ENCODE assay signal across 14 cellular contexts in the genomic region with DNA sequence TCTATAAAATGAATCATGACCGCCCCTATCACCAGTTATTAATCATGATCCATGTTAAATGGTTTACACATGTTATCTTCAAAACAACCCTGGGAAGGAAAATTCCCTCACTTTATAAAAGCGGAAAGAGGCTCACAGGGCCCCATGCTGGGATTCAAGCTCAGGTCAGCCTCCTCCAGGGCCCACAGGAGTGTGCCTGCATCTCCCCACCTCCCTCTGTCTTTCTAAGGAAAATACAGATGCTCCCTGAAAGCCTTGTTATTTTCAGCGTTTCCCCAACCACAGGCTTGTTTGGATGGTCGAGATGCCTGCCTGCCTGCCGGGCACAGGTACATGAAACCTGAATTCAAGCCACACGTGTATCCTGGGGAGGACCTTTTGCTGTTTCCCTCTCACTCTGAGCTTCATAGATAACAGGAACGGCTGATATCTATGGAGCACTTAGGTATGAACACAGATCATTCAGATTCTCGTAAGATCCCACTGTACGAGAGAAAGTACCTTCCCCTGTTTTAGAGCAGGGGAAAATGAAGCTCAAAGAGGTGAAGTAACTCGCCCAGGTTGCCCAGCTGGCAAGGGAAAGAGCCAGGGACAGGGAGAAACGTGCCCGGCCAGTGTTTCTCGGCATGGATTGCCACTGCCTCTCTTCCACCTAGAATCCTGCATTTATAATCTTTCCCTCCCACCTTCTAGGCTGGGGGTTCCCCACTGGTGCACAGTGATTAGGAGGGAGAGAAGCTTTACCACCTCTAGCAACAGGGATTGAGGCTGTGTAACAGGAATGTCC. TPM values are rescaled to one million over a fixed set of nuclear protein-coding genes. Genes with fewer than 3 reads are reported as not detected.
DNase-seq lines count a peak whose midpoint lies in the region; ATAC-seq lines count a peak whose summit lies in the region.
"Had no signal": no experiment of that assay in that cellular context is flagged by ENCODE, and none has a peak within 500 bp of the region (broad histone marks: within the 10 kb centered on the region; RNA-seq: fewer than 3 reads in every experiment).

No MANE protein-coding gene starts in this region.

- POLR2A ChIA-PET in activated CD4-positive, alpha-beta memory T cell treated with anti-CD3 and anti-CD28 coated beads, Interleukin-2, amount 10 ng/mL, durations not matched to agents 7 days and 5 days (lab: Charles Lee), result interaction anchor here (0.8 to 5.4 kb wide), 2 partner anchors 39 to 160 kb away, joined by 4 to 33 read pairs; partner anchors contain the start of genes EHD4 and MAPKBP1

- H3K4me3 Mint-ChIP-seq in activated naive CD4-positive, alpha-beta T cell treated with anti-CD3 and anti-CD28 coated beads for 36 hours, result no peak overlapping the region
- no peak overlapping the region for H3K4me3 Mint-ChIP-seq in activated CD4-positive, alpha-beta memory T cell treated with anti-CD3 and anti-CD28 coated beads, Interleukin-2, amount 10 ng/mL, durations not matched to agents 7 days and 5 days

- no peaks in the 10 kb centered on the region for H3K27me3 Mint-ChIP-seq in activated naive CD4-positive, alpha-beta T cell treated with anti-CD3 and anti-CD28 coated beads for 36 hours (ENCODE audit: low read depth)
- no peaks in the 10 kb centered on the region for H3K27me3 Mint-ChIP-seq in activated CD4-positive, alpha-beta memory T cell treated with anti-CD3 and anti-CD28 coated beads, Interleukin-2, amount 10 ng/mL, durations not matched to agents 7 days and 5 days

- H3K4me1 ChIP-seq in right cardiac atrium (ENCODE audit: control insufficient read depth, insufficient read depth, low read length) (peaks cover 37% of the 10 kb centered on the region), subcutaneous abdominal adipose tissue (ENCODE audit: control insufficient read depth in 5 of 5, insufficient read depth in 5 of 5, low read length in 5 of 5) (peaks cover 37 to 94% (median 78%) of the 10 kb centered on the region in 5 donors)

- H3K9me3 Mint-ChIP-seq in activated naive CD4-positive, alpha-beta T cell treated with anti-CD3 and anti-CD28 coated beads for 36 hours, result peaks cover 3% of the 10 kb centered on the region
- no peaks in the 10 kb centered on the region for H3K9me3 Mint-ChIP-seq in activated CD4-positive, alpha-beta memory T cell treated with anti-CD3 and anti-CD28 coated beads, Interleukin-2, amount 10 ng/mL, durations not matched to agents 7 days and 5 days

- 64% methylated on average over 13 of the region's 13 CpGs for WGBS in right cardiac atrium

- peak overlapping the region in 2 of 5 donors; percentile 22 to 25 for H3K9ac ChIP-seq in subcutaneous abdominal adipose tissue (ENCODE audit: low read length in 5 of 5)

- H3K9me3 ChIP-seq in right cardiac atrium (ENCODE audit: control insufficient read depth, low read length), result no peaks in the 10 kb centered on the region
- H3K9me3 ChIP-seq in subcutaneous abdominal adipose tissue (ENCODE audit: control insufficient read depth in 5 of 5, low read length in 5 of 5), result no peaks in the 10 kb centered on the region
- H3K9me3 ChIP-seq: right lobe of liver had no signal

- intact Hi-C loops in activated naive CD4-positive, alpha-beta T cell treated with anti-CD3 and anti-CD28 coated beads for 36 hours (cut with micrococcal nuclease), result no loop called here
- intact Hi-C loops in right cardiac atrium (cut with DNase I), result no loop called here

- peaks cover 0 to 5% (median 2%) of the 10 kb centered on the region in 5 donors for H3K36me3 ChIP-seq in subcutaneous abdominal adipose tissue (ENCODE audit: control insufficient read depth in 5 of 5, insufficient read depth in 5 of 5, low read length in 5 of 5)
- H3K36me3 ChIP-seq: right lobe of liver had no signal

- CTCF ChIA-PET in activated naive CD4-positive, alpha-beta T cell treated with anti-CD3 and anti-CD28 coated beads for 36 hours (lab: Charles Lee), result no interaction called here
- CTCF ChIA-PET in activated CD4-positive, alpha-beta memory T cell treated with anti-CD3 and anti-CD28 coated beads, Interleukin-2, amount 10 ng/mL, durations not matched to agents 7 days and 5 days (lab: Charles Lee), result interaction anchor here (1.2 kb wide), 1 partner anchor 29 kb away, joined by 5 read pairs; no protein-coding TSS in a partner anchor

- no peak for DNase-seq in activated naive CD4-positive, alpha-beta T cell treated with anti-CD3 and anti-CD28 coated beads for 36 hours
- no peak for DNase-seq in activated naive CD4-positive, alpha-beta T cell treated with anti-CD3 and anti-CD28 coated beads, Interleukin-2, amount 50 U/mL, for 16 hours
- no peak for DNase-seq in activated CD4-positive, alpha-beta memory T cell treated with anti-CD3 and anti-CD28 coated beads, Interleukin-2, amount 10 ng/mL, durations not matched to agents 7 days and 5 days
- no peak for DNase-seq in right cardiac atrium
- no peak for DNase-seq in central memory CD4-positive, alpha-beta T cell
- DNase-seq: dorsolateral prefrontal cortex, GDM1, KG1, NCI-H2171 treated with DMSO at 0.1 percent for 48 hours, right lobe of liver had no signal

- no peak overlapping the region for H3K4me3 ChIP-seq in right cardiac atrium (ENCODE audit: low read length)
- no peak overlapping the region for H3K4me3 ChIP-seq in subcutaneous abdominal adipose tissue (ENCODE audit: low read depth in 1 of 5, low read length in 5 of 5)
- H3K4me3 ChIP-seq: dorsolateral prefrontal cortex, right lobe of liver had no signal

- peak overlapping the region; percentile 57 for H3K27ac Mint-ChIP-seq in activated naive CD4-positive, alpha-beta T cell treated with anti-CD3 and anti-CD28 coated beads for 36 hours
- peak overlapping the region; percentile 99 for H3K27ac Mint-ChIP-seq in activated CD4-positive, alpha-beta memory T cell treated with anti-CD3 and anti-CD28 coated beads, Interleukin-2, amount 10 ng/mL, durations not matched to agents 7 days and 5 days

- peaks cover 9% of the 10 kb centered on the region for H3K36me3 Mint-ChIP-seq in activated naive CD4-positive, alpha-beta T cell treated with anti-CD3 and anti-CD28 coated beads for 36 hours (ENCODE audit: low read depth)
- H3K36me3 Mint-ChIP-seq in activated CD4-positive, alpha-beta memory T cell treated with anti-CD3 and anti-CD28 coated beads, Interleukin-2, amount 10 ng/mL, durations not matched to agents 7 days and 5 days (ENCODE audit: low read depth), result peaks cover 26% of the 10 kb centered on the region

- H3K27me3 ChIP-seq in right cardiac atrium (ENCODE audit: control insufficient read depth, insufficient read depth), result no peaks in the 10 kb centered on the region
- peaks cover 0 to 2% (median 0%) of the 10 kb centered on the region in 5 donors for H3K27me3 ChIP-seq in subcutaneous abdominal adipose tissue (ENCODE audit: control insufficient read depth in 5 of 5, insufficient read depth in 4 of 5, low read length in 5 of 5)
- H3K27me3 ChIP-seq: dorsolateral prefrontal cortex, right lobe of liver had no signal

- H3K27ac ChIP-seq in right cardiac atrium (ENCODE audit: low read length), result peak overlapping the region; percentile 50
- H3K27ac ChIP-seq in subcutaneous abdominal adipose tissue (ENCODE audit: low read depth, low read length), result peak overlapping the region; percentile 92
- H3K27ac ChIP-seq: dorsolateral prefrontal cortex had no signal

- ATAC-seq in right cardiac atrium (no peak), HG02870 (IDR thresholded peaks at IDR 0.05; ENCODE audit: unreplicated experiment) (no peak), HG03108 (IDR thresholded peaks at IDR 0.05; ENCODE audit: unreplicated experiment) (no peak)

- peaks cover 76% of the 10 kb centered on the region for H3K4me1 Mint-ChIP-seq in activated naive CD4-positive, alpha-beta T cell treated with anti-CD3 and anti-CD28 coated beads for 36 hours (ENCODE audit: low read depth)
- peaks cover 64% of the 10 kb centered on the region for H3K4me1 Mint-ChIP-seq in activated CD4-positive, alpha-beta memory T cell treated with anti-CD3 and anti-CD28 coated beads, Interleukin-2, amount 10 ng/mL, durations not matched to agents 7 days and 5 days

RNA-seq across cellular contexts. Expression of gene EHD4, which starts 39.2 kb away (rescaled TPM):
- total RNA-seq in activated naive CD4-positive, alpha-beta T cell treated with anti-CD3 and anti-CD28 coated beads for 36 hours, result 10 to 100 TPM; 30.1 to 31.8 TPM
- 10 to 100 TPM; 25.0 to 25.3 TPM for total RNA-seq in activated CD4-positive, alpha-beta memory T cell treated with anti-CD3 and anti-CD28 coated beads, Interleukin-2, amount 10 ng/mL, durations not matched to agents 7 days and 5 days
- 10 to 100 TPM; 31.7 to 37.4 (median 35.3) TPM for total RNA-seq in right cardiac atrium
- polyA plus RNA-seq in right cardiac atrium, result 26.3 TPM

RNA-seq across cellular contexts. Expression of gene SPTBN5, which starts 39.3 kb away (rescaled TPM):
- under 1 TPM; 0.17 to 0.32 TPM for total RNA-seq in activated naive CD4-positive, alpha-beta T cell treated with anti-CD3 and anti-CD28 coated beads for 36 hours
- total RNA-seq in activated CD4-positive, alpha-beta memory T cell treated with anti-CD3 and anti-CD28 coated beads, Interleukin-2, amount 10 ng/mL, durations not matched to agents 7 days and 5 days, result 1 to 10 TPM; 1.5 to 1.6 TPM
- total RNA-seq in right cardiac atrium, result 1 to 10 TPM; 1.7 to 4.3 (median 3.8) TPM
- polyA plus RNA-seq in right cardiac atrium, result 2.3 TPM
- total RNA-seq: H4 had no signal
